Comparison of ENCODE assay signal across 8 cellular contexts in the genomic region with DNA sequence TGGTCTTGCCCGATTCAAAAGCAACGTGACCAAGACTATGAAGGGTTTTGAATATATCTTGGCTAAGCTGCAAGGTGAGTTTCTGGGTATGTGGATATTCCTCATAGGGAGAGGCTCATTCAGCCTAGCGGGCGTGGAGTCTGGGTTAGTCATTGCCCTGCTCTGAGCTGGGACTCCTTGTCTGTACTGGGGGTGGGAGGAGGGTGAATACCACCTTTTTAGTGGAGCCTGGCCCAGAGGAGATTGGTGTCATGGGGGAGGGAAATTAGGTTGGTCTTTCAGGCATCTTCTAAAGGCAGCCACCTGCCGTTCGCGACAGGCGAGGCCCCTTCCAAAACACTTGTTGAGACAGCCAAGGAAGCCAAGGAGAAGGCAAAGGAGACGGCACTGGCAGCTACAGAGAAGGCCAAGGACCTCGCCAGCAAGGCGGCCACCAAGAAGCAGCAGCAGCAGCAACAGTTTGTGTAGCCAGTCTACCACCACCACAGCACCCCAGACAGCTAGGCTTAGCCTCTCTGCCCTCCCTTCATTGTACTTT. TPM values are rescaled to one million over a fixed set of nuclear protein-coding genes. Genes with fewer than 3 reads are reported as not detected.
A peak's percentile ranks its signal among the peaks of the same experiment; 100 is the strongest.
DNase-seq lines count a peak whose midpoint lies in the region; ATAC-seq and TF ChIP-seq lines count a peak whose summit lies in the region.
"Not testable (repeated sequence)": the region's sequence is repeated elsewhere in the genome, so short reads cannot be mapped to it uniquely, and the experiment has no call there.

No MANE protein-coding gene starts in this region.

- H3K36me3 ChIP-seq in breast epithelium: not testable (repeated sequence)
- peaks cover 0 to 46% (median 19%) of the 10 kb centered on the region in 4 donors for H3K36me3 ChIP-seq in upper lobe of left lung

- not testable (repeated sequence) for H3K9me3 Mint-ChIP-seq in CD4-positive, alpha-beta T cell; T-helper 2 cell treated with Interferon-gamma antibody and Interleukin-4, amounts not matched to agents 5 μg/mL and 100 μg/mL, for 36 hours; activated T-helper 17 cell treated with anti-CD3 and anti-CD28 coated beads, Interleukin-2, amount 50 U/mL, for 72 hours; natural killer cell

- peak overlapping the region; percentile 75 for H3K4me3 Mint-ChIP-seq in CD4-positive, alpha-beta T cell
- peak overlapping the region; percentile 27 for H3K4me3 Mint-ChIP-seq in T-helper 2 cell treated with Interferon-gamma antibody and Interleukin-4, amounts not matched to agents 5 μg/mL and 100 μg/mL, for 36 hours
- H3K4me3 Mint-ChIP-seq in activated T-helper 17 cell treated with anti-CD3 and anti-CD28 coated beads, Interleukin-2, amount 50 U/mL, for 72 hours: peak overlapping the region; percentile 86
- peak overlapping the region; percentile 42 for H3K4me3 Mint-ChIP-seq in natural killer cell

- TF ChIP-seq EP300 in upper lobe of left lung (IDR thresholded peaks at IDR 0.05): not testable (repeated sequence)

- intact Hi-C loops in CD4-positive, alpha-beta T cell (cut with DNase I, micrococcal nuclease): loop anchor here in 1 of 2 experiments (10.0 kb wide), 1 partner anchor 849 kb away; a partner anchor contains a TSS
- intact Hi-C loops in breast epithelium (cut with DNase I; ENCODE audit: low total_unique reads); Right ventricle myocardium inferior (cut with DNase I); natural killer cell (cut with micrococcal nuclease): not testable (repeated sequence)

- H3K4me1 ChIP-seq in breast epithelium (peaks cover 16 to 31% of the 10 kb centered on the region in 2 donors), upper lobe of left lung (peaks cover 44 to 79% (median 59%) of the 10 kb centered on the region in 4 donors)

- POLR2A ChIA-PET in CD4-positive, alpha-beta T cell (lab: Charles Lee): not testable (repeated sequence)

- H3K4me1 Mint-ChIP-seq in CD4-positive, alpha-beta T cell (ENCODE audit: low read depth): peaks cover 73% of the 10 kb centered on the region
- H3K4me1 Mint-ChIP-seq in T-helper 2 cell treated with Interferon-gamma antibody and Interleukin-4, amounts not matched to agents 5 μg/mL and 100 μg/mL, for 36 hours (ENCODE audit: low read depth): peaks cover 51% of the 10 kb centered on the region
- peaks cover 43% of the 10 kb centered on the region for H3K4me1 Mint-ChIP-seq in activated T-helper 17 cell treated with anti-CD3 and anti-CD28 coated beads, Interleukin-2, amount 50 U/mL, for 72 hours
- peaks cover 67 to 78% of the 10 kb centered on the region in 2 donors for H3K4me1 Mint-ChIP-seq in natural killer cell

- H3K27ac ChIP-seq in CD4-positive, alpha-beta T cell (ENCODE audit: low read depth, low read length): not testable (repeated sequence)
- H3K27ac ChIP-seq in HL-60 (replicated peaks) (peak overlapping the region; percentile 91; the same call in 1 of the 2 replicates), breast epithelium (peak overlapping the region; percentile 46 to 79), upper lobe of left lung (peak overlapping the region; percentile 57 to 92 (median 74))

- not testable (repeated sequence) for TF ChIP-seq POLR2A in breast epithelium (IDR thresholded peaks at IDR 0.05); upper lobe of left lung (IDR thresholded peaks at IDR 0.05)

- H3K4me3 ChIP-seq in HL-60 (replicated peaks; ENCODE audit: insufficient read depth, low read length) (peak overlapping the region; percentile 91), upper lobe of left lung (peak overlapping the region in 1 of 4 donors; percentile 9)
- not testable (repeated sequence) for H3K4me3 ChIP-seq in breast epithelium

- not testable (repeated sequence) for H3K27me3 Mint-ChIP-seq in CD4-positive, alpha-beta T cell; T-helper 2 cell treated with Interferon-gamma antibody and Interleukin-4, amounts not matched to agents 5 μg/mL and 100 μg/mL, for 36 hours (ENCODE audit: low read depth); activated T-helper 17 cell treated with anti-CD3 and anti-CD28 coated beads, Interleukin-2, amount 50 U/mL, for 72 hours; natural killer cell (ENCODE audit: low read depth in 2 of 2)

- ATAC-seq in CD4-positive, alpha-beta T cell (ENCODE audit: poor library complexity); activated T-helper 17 cell treated with anti-CD3 and anti-CD28 coated beads, Interleukin-2, amount 50 U/mL, for 72 hours (replicated peaks); Right ventricle myocardium inferior; natural killer cell; upper lobe of left lung (ENCODE audit: low FRiP score in 2 of 2): not testable (repeated sequence)

- WGBS in upper lobe of left lung, 2 donors: 85 to 93% methylated on average over 9 to 11 of the region's 11 CpGs

- TF ChIP-seq CTCF in CD4-positive, alpha-beta T cell (IDR thresholded peaks at IDR 0.05); HL-60 (IDR thresholded peaks at IDR 0.05; ENCODE audit: insufficient read depth, low read length); breast epithelium (IDR thresholded peaks at IDR 0.05); natural killer cell (IDR thresholded peaks at IDR 0.05); upper lobe of left lung (IDR thresholded peaks at IDR 0.05): not testable (repeated sequence)

- not testable (repeated sequence) for H3K27me3 ChIP-seq in CD4-positive, alpha-beta T cell (ENCODE audit: control insufficient read depth, insufficient read depth, low read length); HL-60 (ENCODE audit: insufficient read depth, poor library complexity, severe bottlenecking); breast epithelium; upper lobe of left lung

- H3K36me3 Mint-ChIP-seq in CD4-positive, alpha-beta T cell (ENCODE audit: low read depth): peaks cover 42% of the 10 kb centered on the region
- H3K36me3 Mint-ChIP-seq in T-helper 2 cell treated with Interferon-gamma antibody and Interleukin-4, amounts not matched to agents 5 μg/mL and 100 μg/mL, for 36 hours (ENCODE audit: low read depth): peaks cover 63% of the 10 kb centered on the region
- H3K36me3 Mint-ChIP-seq in activated T-helper 17 cell treated with anti-CD3 and anti-CD28 coated beads, Interleukin-2, amount 50 U/mL, for 72 hours (ENCODE audit: low read depth): peaks cover 63% of the 10 kb centered on the region
- H3K36me3 Mint-ChIP-seq in natural killer cell: not testable (repeated sequence)

- H3K27ac Mint-ChIP-seq in CD4-positive, alpha-beta T cell: peak overlapping the region; percentile 88
- H3K27ac Mint-ChIP-seq in T-helper 2 cell treated with Interferon-gamma antibody and Interleukin-4, amounts not matched to agents 5 μg/mL and 100 μg/mL, for 36 hours: peak overlapping the region; percentile 7
- peak overlapping the region; percentile 54 for H3K27ac Mint-ChIP-seq in activated T-helper 17 cell treated with anti-CD3 and anti-CD28 coated beads, Interleukin-2, amount 50 U/mL, for 72 hours
- H3K27ac Mint-ChIP-seq in natural killer cell: peak overlapping the region; percentile 58 to 89

- not testable (repeated sequence) for DNase-seq in CD4-positive, alpha-beta T cell; HL-60 (ENCODE audit: low read depth in 1 of 2, low spot score in 1 of 2); T-helper 2 cell treated with Interferon-gamma antibody and Interleukin-4, amounts not matched to agents 5 μg/mL and 100 μg/mL, for 36 hours (ENCODE audit: low spot score); breast epithelium (ENCODE audit: low spot score in 2 of 2); natural killer cell; upper lobe of left lung
- DNase-seq in Right ventricle myocardium inferior (ENCODE audit: missing footprints): peak; percentile 37

- not testable (repeated sequence) for H3K9me3 ChIP-seq in CD4-positive, alpha-beta T cell (ENCODE audit: control insufficient read depth, low read length); breast epithelium; upper lobe of left lung

- CTCF ChIA-PET in CD4-positive, alpha-beta T cell (lab: Charles Lee): interaction anchor here (0.9 kb wide), 1 partner anchor 84 kb away, joined by 3 read pairs; no protein-coding TSS in a partner anchor

RNA-seq across cellular contexts. Expression of a gene that starts 2.6 kb away (rescaled TPM):
- total RNA-seq in CD4-positive, alpha-beta T cell: 10 to 100 TPM; 33.1 to 35.0 TPM
- 100 to 1,000 TPM; 142 to 314 TPM for total RNA-seq in activated T-helper 17 cell treated with anti-CD3 and anti-CD28 coated beads, Interleukin-2, amount 50 U/mL, for 72 hours
- total RNA-seq in breast epithelium: 10 to 100 TPM; 61.0 to 97.0 (median 68.8) TPM
- total RNA-seq in Right ventricle myocardium inferior: 34.1 TPM
- 10 to 100 TPM; 76.6 to 99.3 (median 91.6) TPM for total RNA-seq in natural killer cell
- 100 to 1,000 TPM in 2 of 6 donors, 10 to 100 TPM in 4; 45.1 to 132 (median 86.8) TPM for total RNA-seq in upper lobe of left lung

RNA-seq across cellular contexts. Expression of a gene that starts 2.7 kb away (rescaled TPM):
- total RNA-seq in CD4-positive, alpha-beta T cell: 10 to 100 TPM; 17.0 to 18.0 TPM
- 10 to 100 TPM; 21.5 to 28.7 TPM for total RNA-seq in activated T-helper 17 cell treated with anti-CD3 and anti-CD28 coated beads, Interleukin-2, amount 50 U/mL, for 72 hours
- 10 to 100 TPM; 21.4 to 62.9 (median 36.0) TPM for total RNA-seq in breast epithelium
- total RNA-seq in Right ventricle myocardium inferior: 18.9 TPM
- 10 to 100 TPM; 42.5 to 55.4 (median 49.5) TPM for total RNA-seq in natural killer cell
- 10 to 100 TPM; 26.8 to 92.2 (median 50.3) TPM for total RNA-seq in upper lobe of left lung

RNA-seq across cellular contexts. Expression of a gene that starts 5.5 kb away (rescaled TPM):
- 1 to 10 TPM; 5.8 to 7.5 TPM for total RNA-seq in CD4-positive, alpha-beta T cell
- total RNA-seq in activated T-helper 17 cell treated with anti-CD3 and anti-CD28 coated beads, Interleukin-2, amount 50 U/mL, for 72 hours: 10 to 100 TPM; 21.9 to 26.0 TPM
- total RNA-seq in breast epithelium: 10 to 100 TPM in 1 of 3 donors, 1 to 10 TPM in 2; 4.2 to 10.5 (median 9.4) TPM
- 2.0 TPM for total RNA-seq in Right ventricle myocardium inferior
- total RNA-seq in natural killer cell: 10 to 100 TPM; 10.9 to 15.0 (median 15.0) TPM
- 10 to 100 TPM in 4 of 6 donors, 1 to 10 TPM in 2; 8.8 to 29.5 (median 13.6) TPM for total RNA-seq in upper lobe of left lung

RNA-seq across cellular contexts. Expression of a gene that starts 45.3 kb away (rescaled TPM):
- total RNA-seq in CD4-positive, alpha-beta T cell: 10 to 100 TPM; 54.5 to 55.6 TPM
- 100 to 1,000 TPM in 1 of 2 donors, 10 to 100 TPM in 1; 94.3 to 122 TPM for total RNA-seq in activated T-helper 17 cell treated with anti-CD3 and anti-CD28 coated beads, Interleukin-2, amount 50 U/mL, for 72 hours
- 100 to 1,000 TPM; 139 to 188 (median 170) TPM for total RNA-seq in breast epithelium
- 72.3 TPM for total RNA-seq in Right ventricle myocardium inferior
- total RNA-seq in natural killer cell: 100 to 1,000 TPM; 112 to 124 (median 114) TPM
- 100 to 1,000 TPM; 134 to 263 (median 177) TPM for total RNA-seq in upper lobe of left lung

RNA-seq across cellular contexts. Expression of a gene that starts 51.6 kb away (rescaled TPM):
- 10 to 100 TPM; 34.7 to 35.3 TPM for total RNA-seq in CD4-positive, alpha-beta T cell
- total RNA-seq in activated T-helper 17 cell treated with anti-CD3 and anti-CD28 coated beads, Interleukin-2, amount 50 U/mL, for 72 hours: 100 to 1,000 TPM in 1 of 2 donors, 10 to 100 TPM in 1; 45.5 to 102 TPM
- total RNA-seq in breast epithelium (10 to 100 TPM in 2 of 3 donors, 1 to 10 TPM in 1; 9.0 to 16.4 (median 11.3) TPM), Right ventricle myocardium inferior (3.9 TPM), natural killer cell (10 to 100 TPM; 57.3 to 87.0 (median 66.1) TPM), upper lobe of left lung (10 to 100 TPM; 11.9 to 39.1 (median 26.6) TPM)

Comparison
In these comparisons a context has a peak if more than half of its experiments do, and no peak if none do; other contexts are left out.
1. H3K27ac Mint-ChIP-seq: peak in every context shown above with its lines; median percentile 88 in CD4-positive, alpha-beta T cell; 74 in natural killer cell; 54 in activated T-helper 17 cell treated with anti-CD3 and anti-CD28 coated beads, Interleukin-2, amount 50 U/mL, for 72 hours; 7 in T-helper 2 cell treated with Interferon-gamma antibody and Interleukin-4, amounts not matched to agents 5 μg/mL and 100 μg/mL, for 36 hours.
2. H3K4me3 Mint-ChIP-seq: peak in every context shown above with its lines; median percentile 86 in activated T-helper 17 cell treated with anti-CD3 and anti-CD28 coated beads, Interleukin-2, amount 50 U/mL, for 72 hours; 75 in CD4-positive, alpha-beta T cell; 42 in natural killer cell; 27 in T-helper 2 cell treated with Interferon-gamma antibody and Interleukin-4, amounts not matched to agents 5 μg/mL and 100 μg/mL, for 36 hours.